In the genomic region with DNA sequence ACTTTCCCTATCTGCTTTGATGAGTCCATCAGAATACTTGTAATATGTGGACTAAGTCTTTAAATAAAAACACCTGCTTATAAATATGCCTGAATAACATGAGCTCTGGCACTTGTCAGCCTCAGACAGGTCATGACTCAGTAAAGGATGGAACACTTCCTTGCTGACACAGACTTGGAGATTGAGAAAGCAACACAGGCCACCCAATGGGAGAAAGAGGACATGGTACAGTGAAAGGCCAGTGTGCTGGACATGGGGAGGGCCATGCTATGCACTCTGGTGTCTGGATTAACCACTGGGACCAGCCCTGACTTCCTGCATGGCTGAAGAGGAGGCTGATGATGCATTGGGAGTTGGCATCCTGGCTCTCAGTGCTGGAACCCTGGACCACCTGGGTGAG, we compare ENCODE assay signal across 16 cellular contexts.
A peak's percentile ranks its signal among the peaks of the same experiment; 100 is the strongest.
DNase-seq lines count a peak whose midpoint lies in the region; ATAC-seq and TF ChIP-seq lines count a peak whose summit lies in the region.
"Had no signal": no experiment of that assay in that cellular context is flagged by ENCODE, and none has a peak within 500 bp of the region (broad histone marks: within the 10 kb centered on the region; RNA-seq: fewer than 3 reads in every experiment).

No MANE protein-coding gene starts in this region.

- H3K4me3 ChIP-seq in heart left ventricle: no peak overlapping the region
- H3K4me3 ChIP-seq: SK-N-MC had no signal

- no peak for TF ChIP-seq CTCF in heart left ventricle (IDR thresholded peaks at IDR 0.05)

- H3K36me3 ChIP-seq in heart left ventricle: peaks cover 0 to 5% (median 0%) of the 10 kb centered on the region in 9 donors

- H3K4me1 ChIP-seq in heart left ventricle: peaks cover 0 to 11% (median 2%) of the 10 kb centered on the region in 12 donors

- TF ChIP-seq POLR2A in heart left ventricle (IDR thresholded peaks at IDR 0.05): no peak

- H3K9me3 ChIP-seq in heart left ventricle: peaks cover 0 to 7% (median 0%) of the 10 kb centered on the region in 12 donors

- H3K27ac ChIP-seq in heart left ventricle: peak overlapping the region in 1 of 12 donors; percentile 10
- H3K27ac ChIP-seq: SK-N-MC had no signal

- ATAC-seq in heart left ventricle (peak; percentile 20 to 77 (median 54)), Right ventricle myocardium inferior (no peak), HG02973 (IDR thresholded peaks at IDR 0.05; ENCODE audit: unreplicated experiment) (no peak), GM21723 (IDR thresholded peaks at IDR 0.05; ENCODE audit: unreplicated experiment) (no peak)

- DNase-seq in heart left ventricle (no peak), Right ventricle myocardium inferior (ENCODE audit: missing footprints) (no peak), brain pericyte (ENCODE audit: low read depth, low spot score) (peak; percentile 46), hepatic stellate cell (ENCODE audit: low spot score) (peak; percentile 81), CD1c-positive myeloid dendritic cell (ENCODE audit: extremely low spot score) (no peak)
- DNase-seq in stimulated activated CD8-positive, alpha-beta memory T cell treated with anti-CD3 and anti-CD28 coated beads, Interleukin-4, amount 100 ng/mL, for 48 hours: no peak
- DNase-seq: activated CD4-positive, alpha-beta T cell treated with anti-CD3 and anti-CD28 coated beads, Interleukin-2, amount 10 ng/mL, durations not matched to agents 24 days and 14 days; activated naive CD4-positive, alpha-beta T cell treated with Interleukin-2 at 50 U/mL for 16 hours; effector CD8-positive, alpha-beta T cell; H7; immature natural killer cell; NCI-H510A treated with DMSO at 0.1 percent for 48 hours; stimulated activated CD4-positive, alpha-beta T cell treated with anti-CD3 and anti-CD28 coated beads, Interleukin-15, amount 100 ng/mL, for 24 hours had no signal

- no peaks in the 10 kb centered on the region for H3K27me3 ChIP-seq in heart left ventricle

- intact Hi-C loops in heart left ventricle (cut with DNase I) (no loop called here), Right ventricle myocardium inferior (cut with DNase I) (no loop called here)

Comparison
In these comparisons a context has a peak if more than half of its experiments do, and no peak if none do; other contexts are left out.
1. ATAC-seq: peak in heart left ventricle (4 of 4); none in Right ventricle myocardium inferior (single experiment), HG02973 (single experiment) and GM21723 (single experiment).
2. DNase-seq: peak in brain pericyte (single experiment) and hepatic stellate cell (single experiment); none in heart left ventricle (0 of 5), Right ventricle myocardium inferior (single experiment), CD1c-positive myeloid dendritic cell (single experiment) and stimulated activated CD8-positive, alpha-beta memory T cell treated with anti-CD3 and anti-CD28 coated beads, Interleukin-4, amount 100 ng/mL, for 48 hours (single experiment).